Comparison of ENCODE assay signal across 11 cellular contexts in the genomic region with DNA sequence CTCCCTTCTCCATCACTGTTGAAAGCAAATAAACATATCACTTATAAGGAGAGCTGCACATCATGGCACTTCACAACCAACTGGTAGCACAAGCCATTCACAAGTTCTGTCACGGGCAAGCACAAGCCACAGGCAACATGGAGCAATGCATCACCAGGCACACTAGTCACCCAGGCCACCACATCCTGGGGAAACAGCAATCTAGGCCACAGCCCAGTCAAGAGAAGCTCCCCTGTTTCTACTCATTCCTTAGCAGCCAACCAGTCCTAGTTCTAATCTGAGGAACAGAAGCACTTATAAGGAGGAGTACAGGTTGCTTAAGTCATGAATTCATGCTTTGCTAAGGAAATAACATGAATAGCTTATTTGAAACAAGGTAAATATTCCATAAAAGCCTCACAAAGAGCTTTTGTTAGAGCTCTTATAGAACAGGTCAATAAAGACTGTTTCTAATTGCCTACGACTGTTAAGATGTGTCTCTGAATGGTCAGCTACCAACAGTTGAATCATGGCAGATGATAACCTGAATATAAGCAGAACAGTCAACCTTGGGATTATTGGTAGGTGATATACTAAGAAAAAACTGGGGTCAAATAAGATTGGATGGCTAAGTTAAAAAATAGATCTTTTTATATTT.
DNase-seq lines count a peak whose midpoint lies in the region; ATAC-seq and TF ChIP-seq lines count a peak whose summit lies in the region.
"Had no signal": no experiment of that assay in that cellular context is flagged by ENCODE, and none has a peak within 500 bp of the region (broad histone marks: within the 10 kb centered on the region; RNA-seq: fewer than 3 reads in every experiment).

No MANE protein-coding gene starts in this region.

- no peak overlapping the region for H3K27ac ChIP-seq in coronary artery
- H3K27ac ChIP-seq: stomach had no signal

- ATAC-seq in GM18909 (IDR thresholded peaks at IDR 0.05; ENCODE audit: poor library complexity, unreplicated experiment) (peak; percentile 68), HG03097 (IDR thresholded peaks at IDR 0.05; ENCODE audit: low FRiP score, unreplicated experiment) (peak; percentile 80), GM21515 (IDR thresholded peaks at IDR 0.05; ENCODE audit: unreplicated experiment) (no peak), GM21360 (IDR thresholded peaks at IDR 0.05; ENCODE audit: unreplicated experiment) (no peak)

- H3K4me3 ChIP-seq in coronary artery = no peak overlapping the region
- H3K4me3 ChIP-seq: stomach had no signal

- TF ChIP-seq CTCF in coronary artery (IDR thresholded peaks at IDR 0.05) = no peak

- DNase-seq in activated CD4-positive, alpha-beta T cell treated with anti-CD3 and anti-CD28 coated beads, Interleukin-2, amount 50 U/mL, for 48 hours = peak; percentile 63 to 74
- peak; percentile 6 for DNase-seq in stimulated activated CD4-positive, alpha-beta T cell treated with anti-CD3 and anti-CD28 coated beads, Interleukin-12 subunit alpha, Interleukin-12 subunit beta, amount 100 ng/mL, for 4 hours
- DNase-seq in coronary artery (ENCODE audit: low spot score) = no peak
- no peak for DNase-seq in NCI-H1694 treated with DMSO at 0.1 percent for 48 hours (lab: John Stamatoyannopoulos, UW)
- DNase-seq: erythroblast, NCI-H2171 treated with DMSO at 0.1 percent for 48 hours, stomach had no signal

Comparison
In these comparisons a context has a peak if more than half of its experiments do, and no peak if none do; other contexts are left out.
1. ATAC-seq: peak in GM18909 (single experiment) and HG03097 (single experiment); none in GM21515 (single experiment) and GM21360 (single experiment).
2. DNase-seq: peak in activated CD4-positive, alpha-beta T cell treated with anti-CD3 and anti-CD28 coated beads, Interleukin-2, amount 50 U/mL, for 48 hours (2 of 2) and stimulated activated CD4-positive, alpha-beta T cell treated with anti-CD3 and anti-CD28 coated beads, Interleukin-12 subunit alpha, Interleukin-12 subunit beta, amount 100 ng/mL, for 4 hours (single experiment); none in coronary artery (single experiment) and NCI-H1694 treated with DMSO at 0.1 percent for 48 hours (single experiment).